In genomic region chr16:69754469-69755310, GRCh38 we compare ENCODE assay signal across 8 cellular contexts. TPM values are rescaled to one million over a fixed set of nuclear protein-coding genes. Genes with fewer than 3 reads are reported as not detected.
DNase-seq lines count a peak whose midpoint lies in the region; ATAC-seq and TF ChIP-seq lines count a peak whose summit lies in the region.

Gene NOB1, minus strand, starts transcription at chr16:69754926. Its CDS starts 16 bp downstream, at chr16:69754910.

- H3K9me3 Mint-ChIP-seq in activated CD4-positive, alpha-beta T cell treated with anti-CD3 and anti-CD28 coated beads, Interleukin-2, amount 10 ng/mL, durations not matched to agents 7 days and 5 days: no peaks in the 10 kb centered on the region

- TF ChIP-seq CTCF in C4-2B (conservative IDR thresholded peaks at IDR 0.05): peak; percentile 99

- peak within 1 kb of the TSS; percentile 100 for H3K4me3 Mint-ChIP-seq in activated CD4-positive, alpha-beta T cell treated with anti-CD3 and anti-CD28 coated beads, Interleukin-2, amount 10 ng/mL, durations not matched to agents 7 days and 5 days

- CTCF ChIA-PET in activated CD4-positive, alpha-beta T cell treated with anti-CD3 and anti-CD28 coated beads, Interleukin-2, amount 10 ng/mL, durations not matched to agents 7 days and 5 days (lab: Charles Lee): interaction anchor here (0.5 to 3.6 kb wide), 36 partner anchors 8 to 424 kb away, joined by 3 to 50 read pairs (median 4); partner anchors contain the start of genes NQO1, PDF and WWP2

- DNase-seq in NCI-H526 treated with DMSO at 0.1 percent for 48 hours (lab: John Stamatoyannopoulos, UW): peak; percentile 75
- peak; percentile 96 for DNase-seq in activated CD4-positive, alpha-beta T cell treated with anti-CD3 and anti-CD28 coated beads, Interleukin-2, amount 10 ng/mL, durations not matched to agents 7 days and 5 days
- DNase-seq in cortex of kidney (lab: John Stamatoyannopoulos, UW): peak; percentile 52
- peak; percentile 97 for DNase-seq in left lobe of liver (ENCODE audit: low spot score)
- peak; percentile 96 for DNase-seq in stimulated activated CD4-positive, alpha-beta T cell treated with anti-CD3 and anti-CD28 coated beads, Interleukin-2, amount 100 ng/mL, for 4 hours (ENCODE audit: low read depth)

- POLR2A ChIA-PET in activated CD4-positive, alpha-beta T cell treated with anti-CD3 and anti-CD28 coated beads, Interleukin-2, amount 10 ng/mL, durations not matched to agents 7 days and 5 days (lab: Charles Lee): interaction anchor here (0.7 to 1.5 kb wide), 4 partner anchors 8 to 44 kb away, joined by 3 to 6 read pairs (median 5); partner anchors contain the start of genes NQO1 and WWP2

- H3K27ac ChIP-seq in C4-2B: peak within 1 kb of the TSS; percentile 92

- peak; percentile 89 for ATAC-seq in GM19324 (IDR thresholded peaks at IDR 0.05; ENCODE audit: low FRiP score, unreplicated experiment)
- ATAC-seq in HG03469 (IDR thresholded peaks at IDR 0.05; ENCODE audit: unreplicated experiment): peak; percentile 84
- ATAC-seq in left lobe of liver: peak; percentile 98

- no peaks in the 10 kb centered on the region for H3K27me3 Mint-ChIP-seq in activated CD4-positive, alpha-beta T cell treated with anti-CD3 and anti-CD28 coated beads, Interleukin-2, amount 10 ng/mL, durations not matched to agents 7 days and 5 days

- H3K27ac Mint-ChIP-seq in activated CD4-positive, alpha-beta T cell treated with anti-CD3 and anti-CD28 coated beads, Interleukin-2, amount 10 ng/mL, durations not matched to agents 7 days and 5 days: peak within 1 kb of the TSS; percentile 98

- H3K4me1 Mint-ChIP-seq in activated CD4-positive, alpha-beta T cell treated with anti-CD3 and anti-CD28 coated beads, Interleukin-2, amount 10 ng/mL, durations not matched to agents 7 days and 5 days: peaks cover 33% of the 10 kb centered on the region

- peaks cover 28% of the 10 kb centered on the region for H3K36me3 Mint-ChIP-seq in activated CD4-positive, alpha-beta T cell treated with anti-CD3 and anti-CD28 coated beads, Interleukin-2, amount 10 ng/mL, durations not matched to agents 7 days and 5 days (ENCODE audit: low read depth)

RNA-seq across cellular contexts. Expression of gene NOB1, which starts in this region (rescaled TPM):
- 10 to 100 TPM; 60.5 to 62.5 TPM for total RNA-seq in activated CD4-positive, alpha-beta T cell treated with anti-CD3 and anti-CD28 coated beads, Interleukin-2, amount 10 ng/mL, durations not matched to agents 7 days and 5 days
- 13.8 TPM for total RNA-seq in left lobe of liver

Comparison
In these comparisons a context has a peak if more than half of its experiments do, and no peak if none do; other contexts are left out.
1. Peak in every context shown above with its lines: DNase-seq, ATAC-seq and H3K27ac ChIP-seq.